11 cellular contexts compared by ENCODE assay signal in the genomic region with DNA sequence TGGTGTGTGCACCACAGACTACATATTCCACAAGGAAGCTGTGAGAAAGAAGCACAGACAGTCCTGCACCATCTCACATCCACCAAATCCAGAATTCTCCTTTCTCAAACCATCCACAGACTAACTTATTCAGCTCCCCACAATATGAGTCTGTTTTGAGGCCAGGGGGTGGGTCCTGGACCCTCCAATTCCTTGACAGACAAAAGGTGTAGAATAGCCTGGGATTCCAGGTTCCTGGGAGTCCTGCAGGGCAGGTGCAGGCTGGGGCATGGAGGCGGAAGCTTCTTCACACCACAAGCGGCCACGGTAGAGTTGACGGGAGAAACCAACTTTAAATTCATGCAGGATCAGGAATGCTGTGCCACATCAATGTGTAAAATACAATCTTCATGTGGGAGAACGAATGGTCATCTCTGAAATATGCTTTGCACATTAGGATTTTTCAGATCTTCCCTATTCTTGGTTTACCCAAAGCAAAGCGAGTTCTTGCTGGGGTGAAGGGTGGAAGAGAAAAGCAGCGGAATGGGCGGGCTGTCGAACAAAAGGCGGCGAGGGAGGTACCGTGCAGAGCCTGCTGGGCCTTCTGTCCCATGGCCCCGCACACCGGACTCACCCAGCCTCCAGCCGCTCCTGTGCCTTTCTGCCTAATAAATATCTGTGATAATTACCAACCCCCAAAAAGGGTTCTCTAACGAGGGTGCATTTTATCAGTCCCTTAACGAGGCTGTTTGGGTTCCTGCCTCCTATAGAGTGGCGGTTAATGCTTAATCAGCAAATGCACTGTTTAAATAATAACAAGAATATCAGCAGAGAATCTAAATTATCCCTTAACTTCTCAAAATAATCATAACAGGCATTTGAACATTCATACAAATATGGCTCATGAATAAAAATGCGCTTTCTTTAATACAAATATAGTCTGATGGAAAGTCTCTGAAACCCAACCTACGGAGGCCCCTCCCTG.
DNase-seq lines count a peak whose midpoint lies in the region; ATAC-seq and TF ChIP-seq lines count a peak whose summit lies in the region.
"Had no signal": no experiment of that assay in that cellular context is flagged by ENCODE, and none has a peak within 500 bp of the region (broad histone marks: within the 10 kb centered on the region; RNA-seq: fewer than 3 reads in every experiment).

No MANE protein-coding gene starts in this region.

- H3K9ac ChIP-seq in HCT116 (ENCODE audit: low read length) = no peak overlapping the region
- no peak overlapping the region for H3K9ac ChIP-seq in neuronal stem cell (ENCODE audit: low read depth, low read length, poor library complexity)

- H3K36me3 Mint-ChIP-seq in activated T-cell treated with anti-CD3 and anti-CD28 coated beads, Interleukin-2, amount 50 U/mL, for 24 hours (ENCODE audit: low read depth) = no peaks in the 10 kb centered on the region
- H3K36me3 Mint-ChIP-seq in brain = no peaks in the 10 kb centered on the region

- no peaks in the 10 kb centered on the region for H4K20me1 ChIP-seq in HCT116 (ENCODE audit: insufficient read depth)

- no peak overlapping the region for H3K4me3 Mint-ChIP-seq in activated T-cell treated with anti-CD3 and anti-CD28 coated beads, Interleukin-2, amount 50 U/mL, for 24 hours
- peak overlapping the region in 2 of 5 experiments; percentile 73 for H3K4me3 Mint-ChIP-seq in brain

- H4K8ac ChIP-seq in neuronal stem cell (ENCODE audit: low read depth, low read length) = no peak overlapping the region

- no peak overlapping the region for H3K27ac ChIP-seq in HCT116 (ENCODE audit: low read depth, low read length)
- H3K27ac ChIP-seq in neuronal stem cell (replicated peaks; ENCODE audit: low read length) = peak overlapping the region; percentile 97

- H2BK12ac ChIP-seq in neuronal stem cell (ENCODE audit: low read length) = peak overlapping the region; percentile 36

- no TSS peak for BruUV-seq in HCT116 (replicated peaks; lab: Mats Ljungman, UMichigan)

- RAD21 ChIA-PET in HCT116 (lab: Charles Lee; ENCODE audit: low non-redundant PET in 1 of 2, low total read pairs in 2 of 2, uncharacterized antibody in 2 of 2, unreplicated experiment in 2 of 2) = no interaction called here

- peaks cover 2% of the 10 kb centered on the region for H3K79me1 ChIP-seq in neuronal stem cell (ENCODE audit: low read depth, low read length)

- CTCF ChIA-PET in HCT116 (lab: Charles Lee) = no interaction called here

- no peaks in the 10 kb centered on the region for H3K27me3 Mint-ChIP-seq in activated T-cell treated with anti-CD3 and anti-CD28 coated beads, Interleukin-2, amount 50 U/mL, for 24 hours
- peaks cover 5% of the 10 kb centered on the region for H3K27me3 Mint-ChIP-seq in brain

- peaks cover 12% of the 10 kb centered on the region for H3K4me1 Mint-ChIP-seq in activated T-cell treated with anti-CD3 and anti-CD28 coated beads, Interleukin-2, amount 50 U/mL, for 24 hours (ENCODE audit: low read depth)
- peaks cover 34% of the 10 kb centered on the region for H3K4me1 Mint-ChIP-seq in brain

- peak overlapping the region; percentile 17 for H2BK120ac ChIP-seq in neuronal stem cell (ENCODE audit: low read depth, low read length)

- no peak overlapping the region for H3K14ac ChIP-seq in neuronal stem cell (ENCODE audit: low read length)

- DNase-seq in activated T-cell treated with anti-CD3 and anti-CD28 coated beads, Interleukin-2, amount 50 U/mL, for 24 hours = no peak
- no peak for DNase-seq in activated T-cell treated with anti-CD3 and anti-CD28 coated beads, Interleukin-2, amount 50 U/mL, for 1 hour
- DNase-seq in HCT116 (ENCODE audit: low read depth, low spot score) = no peak
- no peak for DNase-seq in neuronal stem cell (ENCODE audit: low spot score)
- no peak for DNase-seq in HuH-7.5 (ENCODE audit: low spot score)
- DNase-seq: DMS 273 treated with DMSO at 0.1 percent for 48 hours; effector memory CD8-positive, alpha-beta T cell; NCI-H226 had no signal

- intact Hi-C loops in HCT116 (cut with micrococcal nuclease) = no loop called here

- TF ChIP-seq POLR2A in HCT116 (IDR thresholded peaks at IDR 0.05; ENCODE audit: borderline replicate concordance, extremely low read depth, insufficient read depth, insufficient read length) = no peak

- no peak overlapping the region for H4K91ac ChIP-seq in neuronal stem cell (ENCODE audit: low read depth, low read length, poor library complexity)

- H3K18ac ChIP-seq in neuronal stem cell (ENCODE audit: low read length) = peak overlapping the region; percentile 98

- H2AK5ac ChIP-seq in neuronal stem cell (ENCODE audit: low read depth, low read length) = peak overlapping the region; percentile 76

- WGBS in neuronal stem cell (ENCODE audit: extremely low coverage in 2 of 2, insufficient read length in 2 of 2, insufficient replicate concordance in 1 of 2), 2 donors = no CpG with 5 or more reads among the region's 20 CpGs

- TF ChIP-seq RAD21 in HCT116 (IDR thresholded peaks at IDR 0.05; ENCODE audit: low read depth) = no peak

- H3K4me3 ChIP-seq in HCT116 (replicated peaks in 1 of 2; ENCODE audit: low read depth in 1 of 2, low read length in 2 of 2) (no peak overlapping the region), neuronal stem cell (ENCODE audit: low read length in 2 of 2) (no peak overlapping the region)

- no peaks in the 10 kb centered on the region for H3K79me2 ChIP-seq in HCT116 (ENCODE audit: insufficient read depth, low read length)

- no peak overlapping the region for H3K23ac ChIP-seq in neuronal stem cell (ENCODE audit: low read depth, low read length, poor library complexity)

- peak overlapping the region; percentile 11 for H3K27ac Mint-ChIP-seq in activated T-cell treated with anti-CD3 and anti-CD28 coated beads, Interleukin-2, amount 50 U/mL, for 24 hours
- H3K27ac Mint-ChIP-seq in brain = peak overlapping the region in 3 of 5 experiments; percentile 41 to 93 (median 86)

- H3K4me1 ChIP-seq in HCT116 (ENCODE audit: control insufficient read depth in 1 of 2, insufficient read depth in 2 of 2, low read length in 2 of 2) (peaks cover 0 to 11% of the 10 kb centered on the region in 2 experiments; a peak in 2 of 4 replicates), neuronal stem cell (ENCODE audit: control insufficient read depth in 2 of 2, insufficient read depth in 1 of 2, low read depth in 1 of 2, low read length in 2 of 2) (peaks cover 14 to 21% of the 10 kb centered on the region in 2 donors)

- no peaks in the 10 kb centered on the region for H3K9me2 ChIP-seq in HCT116 (ENCODE audit: insufficient read depth)

- H3K4me2 ChIP-seq in HCT116 (ENCODE audit: low read length) = peak overlapping the region; percentile 56; the same call in 1 of the 2 replicates
- H3K4me2 ChIP-seq in neuronal stem cell (ENCODE audit: insufficient read depth, low read length, poor library complexity, severe bottlenecking) = no peak overlapping the region

- H2AFZ ChIP-seq in HCT116 (ENCODE audit: low read depth, low read length, poor library complexity, severe bottlenecking) (no peak overlapping the region), neuronal stem cell (ENCODE audit: low read length) (peak overlapping the region; percentile 83)

- peak overlapping the region; percentile 79 for H2BK15ac ChIP-seq in neuronal stem cell (ENCODE audit: low read length)

- H3K9me3 Mint-ChIP-seq in activated T-cell treated with anti-CD3 and anti-CD28 coated beads, Interleukin-2, amount 50 U/mL, for 24 hours = no peaks in the 10 kb centered on the region
- peaks cover 0 to 55% (median 13%) of the 10 kb centered on the region in 5 experiments for H3K9me3 Mint-ChIP-seq in brain
- H3K9me3 Mint-ChIP-seq: effector memory CD8-positive, alpha-beta T cell had no signal

- no peak for TF ChIP-seq CTCF in HCT116 (IDR thresholded peaks at IDR 0.05 in 2 of 3, conservative IDR thresholded peaks at IDR 0.05 in 1 of 3; ENCODE audit: borderline replicate concordance in 1 of 3, insufficient read depth in 1 of 3, low read depth in 2 of 3, low read length in 2 of 3)
- no peak for TF ChIP-seq CTCF in brain (conservative IDR thresholded peaks at IDR 0.05)

- H3K9me3 ChIP-seq in HCT116 (ENCODE audit: control insufficient read depth in 1 of 2, insufficient read depth in 1 of 2, low read depth in 1 of 2, low read length in 2 of 2) (no peaks in the 10 kb centered on the region), neuronal stem cell (replicated peaks in 1 of 2; ENCODE audit: control insufficient read depth in 2 of 2, insufficient read depth in 1 of 2, low read depth in 1 of 2, low read length in 2 of 2) (peaks cover 3 to 21% of the 10 kb centered on the region in 2 donors)

- H2BK5ac ChIP-seq in neuronal stem cell (ENCODE audit: low read length) = peak overlapping the region; percentile 35

- no peak for ATAC-seq in HCT116
- ATAC-seq in HG03354 (IDR thresholded peaks at IDR 0.05; ENCODE audit: poor library complexity, severe bottlenecking, unreplicated experiment) = no peak
- no peak for ATAC-seq in HG03095 (IDR thresholded peaks at IDR 0.05; ENCODE audit: unreplicated experiment)

- H3K36me3 ChIP-seq in HCT116 (ENCODE audit: control insufficient read depth in 1 of 2, insufficient read depth in 2 of 2, low read length in 2 of 2) (no peaks in the 10 kb centered on the region), neuronal stem cell (replicated peaks in 1 of 2; ENCODE audit: control insufficient read depth in 2 of 2, insufficient read depth in 2 of 2, low read length in 2 of 2) (peaks cover 0 to 2% of the 10 kb centered on the region in 2 donors)

- H3K4ac ChIP-seq in neuronal stem cell (ENCODE audit: low read length) = peak overlapping the region; percentile 99

- H3K27me3 ChIP-seq in HCT116 (ENCODE audit: insufficient read depth, low read length) (no peaks in the 10 kb centered on the region), neuronal stem cell (ENCODE audit: control insufficient read depth in 3 of 3, insufficient read depth in 3 of 3, low read depth in 1 of 3, low read length in 3 of 3) (no peaks in the 10 kb centered on the region)

- POLR2A ChIA-PET in HCT116 (lab: Charles Lee) = no interaction called here
